1 cellular context compared by ENCODE assay signal in genomic region chr3:179526989-179527391, GRCh38.
TF ChIP-seq lines count a peak whose summit lies in the region.

No MANE protein-coding gene starts in this region.

TF ChIP-seq in GM23338, 12 proteins besides CTCF, POLR2A, EP300 and RAD21 (continued from another document):
- no peak; the same call in 1 of the 2 replicates for TF ChIP-seq ETS1 (IDR thresholded peaks at IDR 0.05)
TF ChIP-seq in GM23338: peak in this region for 4.
